ENCODE assay signal across 18 cellular contexts in genomic region chr3:141853146-141853690, GRCh38. TPM values are rescaled to one million over a fixed set of nuclear protein-coding genes. Genes with fewer than 3 reads are reported as not detected.
DNase-seq lines count a peak whose midpoint lies in the region; ATAC-seq, FAIRE-seq and TF ChIP-seq lines count a peak whose summit lies in the region.
"Had no signal": no experiment of that assay in that cellular context is flagged by ENCODE, and none has a peak within 500 bp of the region (broad histone marks: within the 10 kb centered on the region; RNA-seq: fewer than 3 reads in every experiment).

No MANE protein-coding gene starts in this region.

- no peaks in the 10 kb centered on the region for H3K27me3 ChIP-seq in right atrium auricular region
- no peaks in the 10 kb centered on the region for H3K27me3 ChIP-seq in upper lobe of left lung

- no peaks in the 10 kb centered on the region for H3K36me3 ChIP-seq in right atrium auricular region
- H3K36me3 ChIP-seq in upper lobe of left lung, result no peaks in the 10 kb centered on the region

- H3K27ac ChIP-seq in right atrium auricular region, result peak overlapping the region; percentile 44 to 66
- H3K27ac ChIP-seq in upper lobe of left lung, result peak overlapping the region; percentile 5 to 60 (median 54)
- H3K27ac ChIP-seq: 22Rv1 had no signal

- H3K4me1 ChIP-seq in right atrium auricular region (peaks cover 0 to 5% of the 10 kb centered on the region in 2 donors), upper lobe of left lung (peaks cover 15 to 18% (median 16%) of the 10 kb centered on the region in 4 donors)

- no peak overlapping the region for H3K4me3 ChIP-seq in cardiac fibroblast (replicated peaks in 1 of 2; ENCODE audit: low read depth in 2 of 2, low read length in 2 of 2)
- no peak overlapping the region for H3K4me3 ChIP-seq in right atrium auricular region
- H3K4me3 ChIP-seq in upper lobe of left lung, result no peak overlapping the region

- peak; percentile 82 for DNase-seq in SIG-M5 treated with dmso at 0.1 percent for 504 hours (lab: John Stamatoyannopoulos, UW; ENCODE audit: unreplicated experiment)
- DNase-seq in SIG-M5 (lab: John Stamatoyannopoulos, UW), result no peak
- peak; percentile 19 to 46 for DNase-seq in cardiac fibroblast (ENCODE audit: low read depth in 2 of 2)
- no peak for DNase-seq in right atrium auricular region (ENCODE audit: low spot score)
- DNase-seq in upper lobe of left lung, result no peak
- no peak for DNase-seq in GM12891 (ENCODE audit: insufficient read length, low spot score)
- no peak for DNase-seq in activated CD8-positive, alpha-beta memory T cell treated with anti-CD3 and anti-CD28 coated beads, Interleukin-2, amount 50 U/mL, for 48 hours
- DNase-seq: activated CD4-positive, alpha-beta T cell treated with anti-CD3 and anti-CD28 coated beads for 4 hours; CD8-positive, alpha-beta T cell; endodermal cell; NCI-H187 treated with DMSO at 0.1 percent for 48 hours; NCI-H526; stimulated activated CD4-positive, alpha-beta T cell treated with anti-CD3 and anti-CD28 coated beads, Interleukin-15, amount 100 ng/mL, for 24 hours; T-helper 2 cell had no signal

- ATAC-seq in upper lobe of left lung (ENCODE audit: low FRiP score in 2 of 2) (peak in 1 of 2 donors; percentile 69), GM21515 (IDR thresholded peaks at IDR 0.05; ENCODE audit: unreplicated experiment) (no peak)
- ATAC-seq: activated naive CD4-positive, alpha-beta T cell treated with anti-CD3 and anti-CD28 coated beads, Interleukin-2, amount 50 U/mL, for 72 hours; CD8-positive, alpha-beta T cell had no signal

- TF ChIP-seq CTCF in cardiac fibroblast (IDR thresholded peaks at IDR 0.05; ENCODE audit: low read depth, low read length) (no peak), right atrium auricular region (IDR thresholded peaks at IDR 0.05) (no peak), upper lobe of left lung (IDR thresholded peaks at IDR 0.05) (no peak)

- no peak for TF ChIP-seq POLR2A in upper lobe of left lung (IDR thresholded peaks at IDR 0.05)
- no peak for TF ChIP-seq POLR2A in GM12891 (IDR thresholded peaks at IDR 0.05; ENCODE audit: low read depth, low read length)

- 51 to 52% methylated on average over 6 of the region's 6 CpGs for WGBS in upper lobe of left lung, 2 donors

- TF ChIP-seq EP300 in upper lobe of left lung (IDR thresholded peaks at IDR 0.05), result no peak

- no peaks in the 10 kb centered on the region for H3K9me3 ChIP-seq in right atrium auricular region
- no peaks in the 10 kb centered on the region for H3K9me3 ChIP-seq in upper lobe of left lung

- FAIRE-seq in GM12891 (lab: Jason Lieb, UNC), result no peak
- FAIRE-seq: bronchial epithelial cell had no signal

TF ChIP-seq in GM12891, 5 proteins besides CTCF, POLR2A, EP300 and RAD21:
- TF ChIP-seq POLR2AphosphoS5 (IDR thresholded peaks at IDR 0.05; ENCODE audit: low read depth, low read length) (no peak), TAF1 (IDR thresholded peaks at IDR 0.05; ENCODE audit: low read depth, low read length) (no peak), POU2F2 (IDR thresholded peaks at IDR 0.05; ENCODE audit: low read depth, low read length) (no peak), PAX5 (IDR thresholded peaks at IDR 0.05; ENCODE audit: insufficient read depth, low read length, severe bottlenecking) (no peak), SPI1 (IDR thresholded peaks at IDR 0.05; ENCODE audit: low read depth, low read length) (no peak)

RNA-seq across cellular contexts. Expression of gene ATP1B3, which starts 23.2 kb away (rescaled TPM):
- 10 to 100 TPM; 33.7 to 44.7 TPM for total RNA-seq in right atrium auricular region
- total RNA-seq in upper lobe of left lung, result 100 to 1,000 TPM in 2 of 6 donors, 10 to 100 TPM in 4; 68.8 to 309 (median 92.2) TPM
- polyA plus RNA-seq in GM12891 (2012; ENCODE audit: low read depth, missing spikeins), result 72.8 TPM

Comparison
In these comparisons a context has a peak if more than half of its experiments do, and no peak if none do; other contexts are left out.
1. DNase-seq: peak in SIG-M5 treated with dmso at 0.1 percent for 504 hours (single experiment) and cardiac fibroblast (2 of 2); none in SIG-M5 (single experiment), right atrium auricular region (single experiment), upper lobe of left lung (0 of 2), GM12891 (single experiment) and activated CD8-positive, alpha-beta memory T cell treated with anti-CD3 and anti-CD28 coated beads, Interleukin-2, amount 50 U/mL, for 48 hours (single experiment).